In genomic region chr20:34825530-34826362, GRCh38 we compare ENCODE assay signal across 8 cellular contexts. TPM values are rescaled to one million over a fixed set of nuclear protein-coding genes. Genes with fewer than 3 reads are reported as not detected.
DNase-seq lines count a peak whose midpoint lies in the region; ATAC-seq and TF ChIP-seq lines count a peak whose summit lies in the region.

Gene NCOA6, minus strand, starts transcription at chr20:34825651. Its CDS starts 43,296 bp downstream, at chr20:34782355.

- no peaks in the 10 kb centered on the region for H3K27me3 ChIP-seq in suprapubic skin

- H3K4me3 ChIP-seq in suprapubic skin = peak within 1 kb of the TSS; percentile 97

- no peaks in the 10 kb centered on the region for H3K9me3 ChIP-seq in suprapubic skin

- no peak for TF ChIP-seq EP300 in suprapubic skin (IDR thresholded peaks at IDR 0.05)

- H3K4me1 ChIP-seq in suprapubic skin = peaks cover 33% of the 10 kb centered on the region

- TF ChIP-seq POLR2A in suprapubic skin (IDR thresholded peaks at IDR 0.05) = no peak

- WGBS in suprapubic skin = 35% methylated on average over 9 of the region's 52 CpGs

- ATAC-seq in SK-N-SH treated with all-trans-retinoic acid at 6 μM for 48 hours (peak; percentile 69), omental fat pad (ENCODE audit: low FRiP score) (peak; percentile 88)

- peak within 1 kb of the TSS; percentile 99 for H3K27ac ChIP-seq in suprapubic skin

- TF ChIP-seq CTCF in omental fat pad (IDR thresholded peaks at IDR 0.05) (no peak), suprapubic skin (IDR thresholded peaks at IDR 0.05) (no peak)

- no peaks in the 10 kb centered on the region for H3K36me3 ChIP-seq in suprapubic skin

- DNase-seq in EL (peak; percentile 83), HCEC 1CT (peak; percentile 71), MV-4-11 (lab: John Stamatoyannopoulos, UW) (peak; percentile 59), globus pallidus (ENCODE audit: low spot score) (peak; percentile 89), omental fat pad (ENCODE audit: low spot score) (peak; percentile 83), suprapubic skin (ENCODE audit: low spot score in 2 of 2) (peak; percentile 90 to 94)
- DNase-seq in activated naive CD4-positive, alpha-beta T cell treated with anti-CD3 and anti-CD28 coated beads, Interleukin-2, amount 50 U/mL, for 16 hours = peak; percentile 83

TF ChIP-seq in SK-N-SH treated with all-trans-retinoic acid at 6 μM for 48 hours, 23 proteins besides CTCF, POLR2A, EP300 and RAD21:
- TF ChIP-seq POU6F1 (CRISPR knock-in tag; IDR thresholded peaks at IDR 0.05; ENCODE audit: borderline replicate concordance, low read depth) (no peak), ARNTL (CRISPR knock-in tag; IDR thresholded peaks at IDR 0.05; ENCODE audit: borderline replicate concordance, low read depth) (no peak), TCF4 (CRISPR knock-in tag; IDR thresholded peaks at IDR 0.05; ENCODE audit: borderline replicate concordance) (no peak), BACH2 (CRISPR knock-in tag; IDR thresholded peaks at IDR 0.05; ENCODE audit: borderline replicate concordance) (no peak), ZNF70 (CRISPR knock-in tag; IDR thresholded peaks at IDR 0.05) (no peak), RARB (CRISPR knock-in tag; IDR thresholded peaks at IDR 0.05) (no peak)
TF ChIP-seq in SK-N-SH treated with all-trans-retinoic acid at 6 μM for 48 hours: peak in this region for 0.

RNA-seq across cellular contexts. Expression of gene NCOA6, which starts in this region (rescaled TPM):
- total RNA-seq in omental fat pad (10 to 100 TPM; 15.8 to 25.9 (median 20.3) TPM), suprapubic skin (10 to 100 TPM; 27.7 to 48.4 (median 40.5) TPM)

Comparison
In these comparisons a context has a peak if more than half of its experiments do, and no peak if none do; other contexts are left out.
1. Peak in every context shown above with its lines: DNase-seq, ATAC-seq, H3K4me3 ChIP-seq and H3K27ac ChIP-seq.